ENCODE assay signal across 23 cellular contexts in genomic region chr18:76455015-76455676, GRCh38. TPM values are rescaled to one million over a fixed set of nuclear protein-coding genes. Genes with fewer than 3 reads are reported as not detected.
DNase-seq lines count a peak whose midpoint lies in the region; ATAC-seq, FAIRE-seq and TF ChIP-seq lines count a peak whose summit lies in the region.
"Had no signal": no experiment of that assay in that cellular context is flagged by ENCODE, and none has a peak within 500 bp of the region (broad histone marks: within the 10 kb centered on the region; RNA-seq: fewer than 3 reads in every experiment).

No MANE protein-coding gene starts in this region.

- H3K27ac ChIP-seq in WERI-Rb-1 (peak overlapping the region; percentile 96), aorta (ENCODE audit: low read depth in 1 of 2, low read length in 2 of 2) (no peak overlapping the region)
- H3K27ac ChIP-seq: PC-9 had no signal

- no peaks in the 10 kb centered on the region for H3K9me3 Mint-ChIP-seq in MCF 10A (ENCODE audit: unreplicated experiment)
- H3K9me3 Mint-ChIP-seq: activated T-cell treated with anti-CD3 and anti-CD28 coated beads, Interleukin-2, amount 50 U/mL, for 72 hours had no signal

- no peak for TF ChIP-seq POLR2A in GM12891 (IDR thresholded peaks at IDR 0.05; ENCODE audit: low read depth, low read length)

- H3K4me1 ChIP-seq in skeletal muscle satellite cell (ENCODE audit: control insufficient read depth, insufficient read depth, low read length) (peaks cover 67% of the 10 kb centered on the region), aorta (ENCODE audit: control insufficient read depth in 1 of 2, insufficient read depth in 2 of 2, low read length in 2 of 2) (no peaks in the 10 kb centered on the region)

- H3K4me2 ChIP-seq in skeletal muscle satellite cell (ENCODE audit: low read length): peak overlapping the region; percentile 1
- H3K4me2 ChIP-seq: PC-9 had no signal

- DNase-seq in GM12891 (ENCODE audit: insufficient read length, low spot score): no peak
- peak; percentile 46 for DNase-seq in WERI-Rb-1
- DNase-seq in left lobe of liver (ENCODE audit: low spot score): peak; percentile 22
- no peak for DNase-seq in MCF 10A (ENCODE audit: unreplicated experiment)
- no peak for DNase-seq in aorta
- DNase-seq: activated CD4-positive, alpha-beta T cell treated with anti-CD3 and anti-CD28 coated beads for 4 hours; activated T-cell treated with anti-CD3 and anti-CD28 coated beads, Interleukin-2, amount 50 U/mL, for 72 hours; dermis blood vessel endothelial cell; esophagus squamous epithelium; GF-D8; KBM-7; kidney; mesendoderm; NCI-H1092; NCI-H2107; NCI-H526 treated with DMSO at 0.1 percent for 48 hours; nucleus accumbens; PC-9; stimulated activated CD4-positive, alpha-beta T cell treated with anti-CD3 and anti-CD28 coated beads, Interleukin-2, amount 100 ng/mL, for 48 hours had no signal

- no peak overlapping the region for H3K4me3 Mint-ChIP-seq in MCF 10A (ENCODE audit: unreplicated experiment)
- H3K4me3 Mint-ChIP-seq: activated naive CD8-positive, alpha-beta T cell; activated T-cell treated with anti-CD3 and anti-CD28 coated beads, Interleukin-2, amount 50 U/mL, for 72 hours had no signal

- no peak for TF ChIP-seq CTCF in WERI-Rb-1 (IDR thresholded peaks at IDR 0.05; ENCODE audit: low read depth, low read length)
- TF ChIP-seq CTCF in MCF 10A (IDR thresholded peaks at IDR 0.05; ENCODE audit: unreplicated experiment): no peak

- intact Hi-C loops in MCF 10A (cut with micrococcal nuclease) (no loop called here), aorta (cut with DNase I) (no loop called here)

- H3K36me3 Mint-ChIP-seq in MCF 10A (ENCODE audit: insufficient read depth, unreplicated experiment): peaks cover 9% of the 10 kb centered on the region

- no TSS peak for BruUV-seq in MCF 10A (replicated peaks; lab: Mats Ljungman, UMichigan)

- WGBS in aorta, 2 donors: 94 to 95% methylated on average over 7 of the region's 7 CpGs

- no peaks in the 10 kb centered on the region for H3K27me3 Mint-ChIP-seq in MCF 10A (ENCODE audit: insufficient read depth, unreplicated experiment)
- H3K27me3 Mint-ChIP-seq: activated naive CD8-positive, alpha-beta T cell had no signal

- no peak overlapping the region for H3K27ac Mint-ChIP-seq in MCF 10A (ENCODE audit: low read depth, unreplicated experiment)
- H3K27ac Mint-ChIP-seq: activated naive CD8-positive, alpha-beta T cell; activated T-cell treated with anti-CD3 and anti-CD28 coated beads, Interleukin-2, amount 50 U/mL, for 72 hours had no signal

- H3K9me3 ChIP-seq in WERI-Rb-1 (ENCODE audit: severe bottlenecking) (no peaks in the 10 kb centered on the region), skeletal muscle satellite cell (replicated peaks; ENCODE audit: low read length) (no peaks in the 10 kb centered on the region), aorta (ENCODE audit: control insufficient read depth, low read length) (no peaks in the 10 kb centered on the region)
- H3K9me3 ChIP-seq: esophagus squamous epithelium had no signal

- POLR2A ChIA-PET in MCF 10A (lab: Yijun Ruan, JAX): interaction anchor here (1.3 kb wide), 1 partner anchor 38 kb away, joined by 3 read pairs; no protein-coding TSS in a partner anchor

- H3K27me3 ChIP-seq in WERI-Rb-1 (ENCODE audit: insufficient read depth, low read depth, severe bottlenecking) (no peaks in the 10 kb centered on the region), skeletal muscle satellite cell (ENCODE audit: control insufficient read depth, insufficient read depth, low read length) (no peaks in the 10 kb centered on the region), aorta (ENCODE audit: control insufficient read depth in 1 of 2, insufficient read depth in 2 of 2, low read length in 1 of 2) (no peaks in the 10 kb centered on the region)
- H3K27me3 ChIP-seq: esophagus squamous epithelium had no signal

- FAIRE-seq in GM12891 (lab: Jason Lieb, UNC): peak; percentile 71
- FAIRE-seq: kidney had no signal

- ATAC-seq in left lobe of liver (no peak), GM21737 (IDR thresholded peaks at IDR 0.05; ENCODE audit: unreplicated experiment) (no peak), aorta (ENCODE audit: low FRiP score) (no peak)
- ATAC-seq: activated T-cell treated with anti-CD3 and anti-CD28 coated beads, Interleukin-2, amount 50 U/mL, for 72 hours; sciatic nerve had no signal

- H3K4me3 ChIP-seq in WERI-Rb-1 (ENCODE audit: low read depth, low read length): no peak overlapping the region
- no peak overlapping the region for H3K4me3 ChIP-seq in skeletal muscle satellite cell (ENCODE audit: low read length)
- H3K4me3 ChIP-seq in aorta (ENCODE audit: low read length in 2 of 2): no peak overlapping the region
- H3K4me3 ChIP-seq: esophagus squamous epithelium, PC-9 had no signal

- H3K36me3 ChIP-seq in WERI-Rb-1 (peaks cover 13% of the 10 kb centered on the region), skeletal muscle satellite cell (ENCODE audit: insufficient read depth, low read length) (peaks cover 6% of the 10 kb centered on the region), aorta (ENCODE audit: control insufficient read depth in 1 of 2, insufficient read depth in 2 of 2, low read length in 1 of 2) (no peaks in the 10 kb centered on the region)

- CTCF ChIA-PET in MCF 10A (lab: Yijun Ruan, JAX): interaction anchor here (0.7 to 2.3 kb wide), 2 partner anchors 24 to 57 kb away, joined by 3 to 6 read pairs; no protein-coding TSS in a partner anchor

- H3K4me1 Mint-ChIP-seq in MCF 10A (ENCODE audit: insufficient read depth, unreplicated experiment): peaks cover 38% of the 10 kb centered on the region

- H3K9ac ChIP-seq in skeletal muscle satellite cell (ENCODE audit: low read depth, low read length): no peak overlapping the region

TF ChIP-seq in GM12891, 5 proteins besides CTCF, POLR2A, EP300 and RAD21:
- TF ChIP-seq POLR2AphosphoS5 (IDR thresholded peaks at IDR 0.05; ENCODE audit: low read depth, low read length) (no peak), PAX5 (IDR thresholded peaks at IDR 0.05; ENCODE audit: insufficient read depth, low read length, severe bottlenecking) (no peak), SPI1 (IDR thresholded peaks at IDR 0.05; ENCODE audit: low read depth, low read length) (no peak), TAF1 (IDR thresholded peaks at IDR 0.05; ENCODE audit: low read depth, low read length) (no peak), POU2F2 (IDR thresholded peaks at IDR 0.05; ENCODE audit: low read depth, low read length) (no peak)

RNA-seq across cellular contexts. Expression of gene ZNF516, which starts 39.9 kb away (rescaled TPM):
- polyA plus RNA-seq in GM12891 (2012; ENCODE audit: low read depth, missing spikeins): 10.7 TPM
- total RNA-seq in left lobe of liver (16.2 TPM), MCF 10A (2022) (28.3 and 40.1 TPM in 2 replicates), aorta (10 to 100 TPM; 26.0 to 55.6 TPM)
- total RNA-seq in skeletal muscle satellite cell (2012; rRNA removed): 19.5 and 21.2 TPM in 2 replicates
- 1 to 10 TPM; 2.0 to 8.1 TPM for polyA plus RNA-seq in aorta

Comparison
In these comparisons a context has a peak if more than half of its experiments do, and no peak if none do; other contexts are left out.
1. DNase-seq: peak in WERI-Rb-1 (single experiment) and left lobe of liver (single experiment); none in GM12891 (single experiment), MCF 10A (single experiment) and aorta (0 of 2).